17 cellular contexts compared by ENCODE assay signal in the genomic region with DNA sequence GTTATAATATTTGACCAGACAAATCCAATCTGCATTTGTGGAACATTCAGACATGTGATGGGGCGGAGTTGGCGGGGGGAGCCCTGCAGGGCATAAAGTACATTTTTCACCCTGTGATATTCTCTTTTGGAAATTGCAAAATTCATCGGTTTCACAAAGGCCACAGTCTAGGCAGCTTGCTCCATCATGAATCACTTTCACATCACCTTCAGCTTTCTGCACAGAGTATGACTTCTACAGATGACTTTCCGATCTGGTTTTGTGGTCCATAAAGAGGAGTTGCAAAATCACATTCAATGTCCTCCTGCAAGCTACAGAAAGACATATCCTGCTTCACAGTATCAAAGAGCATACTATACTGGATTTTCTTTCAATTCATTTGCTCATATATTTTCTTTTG. TPM values are rescaled to one million over a fixed set of nuclear protein-coding genes. Genes with fewer than 3 reads are reported as not detected.
DNase-seq lines count a peak whose midpoint lies in the region; ATAC-seq and TF ChIP-seq lines count a peak whose summit lies in the region.
"Had no signal": no experiment of that assay in that cellular context is flagged by ENCODE, and none has a peak within 500 bp of the region (broad histone marks: within the 10 kb centered on the region; RNA-seq: fewer than 3 reads in every experiment).

No MANE protein-coding gene starts in this region.

- intact Hi-C loops in Right ventricle myocardium superior (cut with DNase I), result no loop called here

- ATAC-seq in GM19351 (IDR thresholded peaks at IDR 0.05; ENCODE audit: unreplicated experiment), result peak; percentile 89
- ATAC-seq in HG03432 (IDR thresholded peaks at IDR 0.05; ENCODE audit: unreplicated experiment), result peak; percentile 72
- ATAC-seq in Right ventricle myocardium superior (ENCODE audit: poor library complexity), result no peak
- ATAC-seq: gastrocnemius medialis, left lung had no signal

- TF ChIP-seq CTCF in GM13976 (IDR thresholded peaks at IDR 0.05; ENCODE audit: borderline replicate concordance, control extremely low read depth, extremely low read depth, insufficient read depth, missing control alignments), result no peak

- DNase-seq in Ammon's horn (ENCODE audit: low spot score) (peak; percentile 34), SIG-M5 treated with dmso at 0.1 percent for 504 hours (lab: John Stamatoyannopoulos, UW; ENCODE audit: unreplicated experiment) (peak; percentile 97), Right ventricle myocardium superior (no peak), OCI-M2 (lab: John Stamatoyannopoulos, UW; ENCODE audit: unreplicated experiment) (no peak), GM13976 (ENCODE audit: low spot score) (no peak)
- DNase-seq in NK-92 treated with Interleukin-12 subunit alpha and Interleukin-12 subunit beta, amount 100 ng/mL, for 24 hours (lab: John Stamatoyannopoulos, UW), result no peak
- DNase-seq: Calu3; gastrocnemius medialis; left lung; NCI-H1930; NCI-H524; Peyer's patch; stimulated activated naive CD4-positive, alpha-beta T cell treated with Interleukin-2 at 50 U/mL for 16 hours; uterus had no signal

- in situ Hi-C loops in GM13976 (cut with MboI; ENCODE audit: low sequenced_read_pairs, unreplicated experiment), result no loop called here

RNA-seq across cellular contexts. Expression of a gene that starts 51.3 kb away (rescaled TPM):
- total RNA-seq in Right ventricle myocardium superior, result 3.3 TPM
- total RNA-seq: H4 had no signal

Comparison
In these comparisons a context has a peak if more than half of its experiments do, and no peak if none do; other contexts are left out.
1. DNase-seq: peak in Ammon's horn (single experiment) and SIG-M5 treated with dmso at 0.1 percent for 504 hours (single experiment); none in Right ventricle myocardium superior (single experiment), OCI-M2 (single experiment), NK-92 treated with Interleukin-12 subunit alpha and Interleukin-12 subunit beta, amount 100 ng/mL, for 24 hours (single experiment) and GM13976 (single experiment).